Comparison of ENCODE assay signal across 8 cellular contexts in genomic region chr18:50268022-50268747, GRCh38. TPM values are rescaled to one million over a fixed set of nuclear protein-coding genes. Genes with fewer than 3 reads are reported as not detected.
DNase-seq lines count a peak whose midpoint lies in the region; ATAC-seq, FAIRE-seq and TF ChIP-seq lines count a peak whose summit lies in the region.

No MANE protein-coding gene starts in this region.

- peaks cover 32% of the 10 kb centered on the region for H3K36me3 Mint-ChIP-seq in activated CD4-positive, alpha-beta T cell treated with anti-CD3 and anti-CD28 coated beads, Interleukin-2, amount 10 ng/mL, durations not matched to agents 7 days and 5 days (ENCODE audit: low read depth)
- no peaks in the 10 kb centered on the region for H3K36me3 Mint-ChIP-seq in Caco-2 (ENCODE audit: insufficient read depth, unreplicated experiment)

- CTCF ChIA-PET in activated CD4-positive, alpha-beta T cell treated with anti-CD3 and anti-CD28 coated beads, Interleukin-2, amount 10 ng/mL, durations not matched to agents 7 days and 5 days (lab: Charles Lee): interaction anchor here (0.8 to 3.5 kb wide), 7 partner anchors 8 to 106 kb away, joined by 3 to 18 read pairs (median 7); partner anchors contain the start of genes MBD1 and SKA1
- CTCF ChIA-PET in Caco-2 (lab: Charles Lee): no interaction called here

- peaks cover 32% of the 10 kb centered on the region for H3K4me1 Mint-ChIP-seq in activated CD4-positive, alpha-beta T cell treated with anti-CD3 and anti-CD28 coated beads, Interleukin-2, amount 10 ng/mL, durations not matched to agents 7 days and 5 days
- no peaks in the 10 kb centered on the region for H3K4me1 Mint-ChIP-seq in Caco-2 (ENCODE audit: low read depth, unreplicated experiment)

- peak; percentile 77 for ATAC-seq in HG03432 (IDR thresholded peaks at IDR 0.05; ENCODE audit: unreplicated experiment)

- POLR2A ChIA-PET in activated CD4-positive, alpha-beta T cell treated with anti-CD3 and anti-CD28 coated beads, Interleukin-2, amount 10 ng/mL, durations not matched to agents 7 days and 5 days (lab: Charles Lee): no interaction called here
- POLR2A ChIA-PET in Caco-2 (lab: Charles Lee): no interaction called here

- intact Hi-C loops in Caco-2 (cut with micrococcal nuclease; ENCODE audit: unreplicated experiment): no loop called here

- H3K27ac ChIP-seq in BLaER1 (no peak overlapping the region), ectodermal cell (ENCODE audit: insufficient read depth, low read depth, low read length, poor library complexity, severe bottlenecking) (no peak overlapping the region)

- TF ChIP-seq CTCF in Caco-2 (IDR thresholded peaks at IDR 0.05; ENCODE audit: insufficient read depth in 1 of 2, low read depth in 1 of 2, low read length in 1 of 2, severe bottlenecking in 1 of 2, unreplicated experiment in 1 of 2): no peak

- H3K36me3 ChIP-seq in BLaER1: peaks cover 45% of the 10 kb centered on the region
- H3K36me3 ChIP-seq in ectodermal cell (ENCODE audit: control insufficient read depth, insufficient read depth, low read length): peaks cover 30% of the 10 kb centered on the region
- H3K36me3 ChIP-seq in Caco-2 (ENCODE audit: control insufficient read depth, insufficient read depth, low read length): no peaks in the 10 kb centered on the region; the same call in 1 of the 2 replicates

- peaks cover 9% of the 10 kb centered on the region for H3K27me3 Mint-ChIP-seq in activated CD4-positive, alpha-beta T cell treated with anti-CD3 and anti-CD28 coated beads, Interleukin-2, amount 10 ng/mL, durations not matched to agents 7 days and 5 days
- H3K27me3 Mint-ChIP-seq in Caco-2 (ENCODE audit: insufficient read depth, unreplicated experiment): no peaks in the 10 kb centered on the region

- H3K4me3 ChIP-seq in BLaER1 (peak overlapping the region; percentile 62), ectodermal cell (ENCODE audit: insufficient read depth, low read depth, low read length) (peak overlapping the region; percentile 25), Caco-2 (ENCODE audit: low read depth, low read length) (no peak overlapping the region)

- no peaks in the 10 kb centered on the region for H3K9me3 Mint-ChIP-seq in activated CD4-positive, alpha-beta T cell treated with anti-CD3 and anti-CD28 coated beads, Interleukin-2, amount 10 ng/mL, durations not matched to agents 7 days and 5 days
- H3K9me3 Mint-ChIP-seq in Caco-2 (ENCODE audit: unreplicated experiment): no peaks in the 10 kb centered on the region

- BruUV-seq in Caco-2 (replicated peaks; lab: Mats Ljungman, UMichigan): no TSS peak

- peak overlapping the region; percentile 84 for H3K4me2 ChIP-seq in BLaER1

- 0 out of 2 replicates have a peak overlapping the region, but pooled peaks have one; percentile 5 for H3K9ac ChIP-seq in BLaER1

- H3K4me3 Mint-ChIP-seq in activated CD4-positive, alpha-beta T cell treated with anti-CD3 and anti-CD28 coated beads, Interleukin-2, amount 10 ng/mL, durations not matched to agents 7 days and 5 days: peak overlapping the region; percentile 64
- no peak overlapping the region for H3K4me3 Mint-ChIP-seq in Caco-2 (ENCODE audit: unreplicated experiment)

- H3K27ac Mint-ChIP-seq in activated CD4-positive, alpha-beta T cell treated with anti-CD3 and anti-CD28 coated beads, Interleukin-2, amount 10 ng/mL, durations not matched to agents 7 days and 5 days: peak overlapping the region; percentile 57
- H3K27ac Mint-ChIP-seq in Caco-2 (ENCODE audit: unreplicated experiment): no peak overlapping the region

- peaks cover 31% of the 10 kb centered on the region for H3K4me1 ChIP-seq in BLaER1
- H3K4me1 ChIP-seq in ectodermal cell (ENCODE audit: control insufficient read depth, insufficient read depth, low read length): no peaks in the 10 kb centered on the region
- no peaks in the 10 kb centered on the region for H3K4me1 ChIP-seq in Caco-2

- peak; percentile 96 for FAIRE-seq in GM19239 (lab: Jason Lieb, UNC)

- DNase-seq in GM19239 (ENCODE audit: insufficient read length, low spot score) (peak; percentile 94), lung microvascular endothelial cell (ENCODE audit: low read depth in 2 of 2) (peak; percentile 80 to 85), Caco-2 (no peak)
- DNase-seq in activated CD4-positive, alpha-beta T cell treated with anti-CD3 and anti-CD28 coated beads, Interleukin-2, amount 10 ng/mL, durations not matched to agents 7 days and 5 days: peak; percentile 75
- DNase-seq in stimulated activated CD8-positive, alpha-beta memory T cell treated with anti-CD3 and anti-CD28 coated beads, Interleukin-15, amount 100 ng/mL, for 1 hour (ENCODE audit: low read depth): peak; percentile 65

- H3K9me3 ChIP-seq in BLaER1: no peaks in the 10 kb centered on the region
- no peaks in the 10 kb centered on the region for H3K9me3 ChIP-seq in ectodermal cell (ENCODE audit: control insufficient read depth, low read length)
- no peaks in the 10 kb centered on the region for H3K9me3 ChIP-seq in Caco-2

- 76 to 78% methylated on average over 56 of the region's 56 CpGs for WGBS in ectodermal cell, 2 experiments

- H3K27me3 ChIP-seq in BLaER1 (no peaks in the 10 kb centered on the region), ectodermal cell (ENCODE audit: control insufficient read depth, insufficient read depth, low read length, poor library complexity, severe bottlenecking) (no peaks in the 10 kb centered on the region), Caco-2 (replicated peaks; ENCODE audit: control insufficient read depth, insufficient read depth, low read length) (no peaks in the 10 kb centered on the region)

- peaks cover 40% of the 10 kb centered on the region for H4K20me1 ChIP-seq in BLaER1

RNA-seq across cellular contexts. Expression of gene CFAP53, which starts 1.9 kb away (rescaled TPM):
- under 1 TPM; 0.50 to 0.56 TPM for total RNA-seq in activated CD4-positive, alpha-beta T cell treated with anti-CD3 and anti-CD28 coated beads, Interleukin-2, amount 10 ng/mL, durations not matched to agents 7 days and 5 days
- 1.3 TPM for polyA plus RNA-seq in ectodermal cell (2013, experiment 1 of 4)
- 0.89 TPM for polyA plus RNA-seq in ectodermal cell (2013, experiment 2 of 4)
- 0.91 TPM for polyA plus RNA-seq in ectodermal cell (2013, experiment 3 of 4)
- polyA plus RNA-seq in ectodermal cell (2013, experiment 4 of 4): 1.1 TPM
- total RNA-seq in lung microvascular endothelial cell (0.20 and 0.22 TPM in 2 replicates), Caco-2 (2022) (0.23 TPM in 1 of 2 replicates, not detected in the other)

RNA-seq across cellular contexts. Expression of gene MBD1, which starts 13.1 kb away (rescaled TPM):
- total RNA-seq in activated CD4-positive, alpha-beta T cell treated with anti-CD3 and anti-CD28 coated beads, Interleukin-2, amount 10 ng/mL, durations not matched to agents 7 days and 5 days: 10 to 100 TPM; 91.6 to 96.2 TPM
- polyA plus RNA-seq in ectodermal cell (2013, experiment 1 of 4): 54.7 TPM
- polyA plus RNA-seq in ectodermal cell (2013, experiment 2 of 4): 57.6 TPM
- polyA plus RNA-seq in ectodermal cell (2013, experiment 3 of 4): 44.4 TPM
- polyA plus RNA-seq in ectodermal cell (2013, experiment 4 of 4): 49.9 TPM
- total RNA-seq in lung microvascular endothelial cell (25.7 and 44.4 TPM in 2 replicates), Caco-2 (2022) (31.1 and 34.7 TPM in 2 replicates)

RNA-seq across cellular contexts. Expression of gene CXXC1, which starts 19.3 kb away (rescaled TPM):
- total RNA-seq in activated CD4-positive, alpha-beta T cell treated with anti-CD3 and anti-CD28 coated beads, Interleukin-2, amount 10 ng/mL, durations not matched to agents 7 days and 5 days: 100 to 1,000 TPM; 125 to 139 TPM
- polyA plus RNA-seq in ectodermal cell (2013, experiment 1 of 4): 84.3 TPM
- polyA plus RNA-seq in ectodermal cell (2013, experiment 2 of 4): 70.9 TPM
- polyA plus RNA-seq in ectodermal cell (2013, experiment 3 of 4): 64.5 TPM
- polyA plus RNA-seq in ectodermal cell (2013, experiment 4 of 4): 69.9 TPM
- total RNA-seq in lung microvascular endothelial cell: 22.0 and 35.3 TPM in 2 replicates
- 37.7 and 41.5 TPM in 2 replicates for total RNA-seq in Caco-2 (2022)

Comparison
In these comparisons a context has a peak if more than half of its experiments do, and no peak if none do; other contexts are left out.
1. DNase-seq: peak in GM19239 (single experiment), activated CD4-positive, alpha-beta T cell treated with anti-CD3 and anti-CD28 coated beads, Interleukin-2, amount 10 ng/mL, durations not matched to agents 7 days and 5 days (single experiment), lung microvascular endothelial cell (2 of 2) and stimulated activated CD8-positive, alpha-beta memory T cell treated with anti-CD3 and anti-CD28 coated beads, Interleukin-15, amount 100 ng/mL, for 1 hour (single experiment); none in Caco-2 (0 of 2).